ENCODE assay signal across 33 cellular contexts in the genomic region with DNA sequence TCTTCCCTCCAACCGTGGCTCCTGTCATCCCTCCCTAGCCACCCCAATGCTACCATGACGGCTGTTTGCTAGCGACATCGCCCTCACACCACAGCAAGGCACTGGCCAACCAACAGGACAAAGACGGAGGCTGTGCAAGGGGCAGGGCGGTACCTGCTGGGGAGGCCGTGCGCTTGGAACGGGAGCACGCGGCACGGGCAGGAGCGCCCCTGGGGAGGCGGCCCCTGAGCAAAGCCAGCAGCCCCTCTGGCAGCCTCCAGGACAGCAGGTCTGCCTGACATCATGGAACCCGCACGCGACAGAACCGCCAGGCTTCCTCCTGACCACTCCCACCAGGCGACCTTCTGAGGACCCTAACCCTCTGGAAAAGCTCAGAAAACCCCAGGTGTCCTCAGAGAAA.
"Had no signal": no experiment of that assay in that cellular context is flagged by ENCODE, and none has a peak within 500 bp of the region (broad histone marks: within the 10 kb centered on the region; RNA-seq: fewer than 3 reads in every experiment).

No MANE protein-coding gene starts in this region.

- H3K4me3 ChIP-seq: adrenal gland, body of pancreas, esophagus muscularis mucosa, gastrocnemius medialis had no signal

- H3K27me3 ChIP-seq: adrenal gland, body of pancreas, esophagus muscularis mucosa, foreskin keratinocyte, gastrocnemius medialis had no signal

- H3K4me1 Mint-ChIP-seq: activated CD4-positive, alpha-beta T cell treated with anti-CD3 and anti-CD28 coated beads for 36 hours; activated naive CD8-positive, alpha-beta T cell treated with anti-CD3 and anti-CD28 coated beads for 36 hours had no signal

- H3K9me3 Mint-ChIP-seq: activated CD4-positive, alpha-beta memory T cell treated with anti-CD3 and anti-CD28 coated beads for 36 hours; activated CD4-positive, alpha-beta T cell treated with anti-CD3 and anti-CD28 coated beads, Interleukin-2, amount 10 ng/mL, durations not matched to agents 24 days and 14 days; activated naive CD4-positive, alpha-beta T cell treated with anti-CD3 and anti-CD28 coated beads for 36 hours; activated naive CD4-positive, alpha-beta T cell treated with anti-CD3 and anti-CD28 coated beads, Interleukin-2, amount 50 U/mL, for 24 hours; activated naive CD8-positive, alpha-beta T cell treated with anti-CD3 and anti-CD28 coated beads for 36 hours; activated naive CD8-positive, alpha-beta T cell treated with anti-CD3 and anti-CD28 coated beads, Interleukin-2, amount 50 U/mL, for 24 hours; activated T-helper 1 cell treated with anti-CD3 and anti-CD28 coated beads, Interleukin-12 subunit alpha, Interleukin-12 subunit beta, Interleukin-2, Interleukin-4 antibody, amounts not matched to agents 30 ng/mL and 10 ng/mL and 1 ng/mL, durations not matched to agents 14 hours and 24 hours and 36 hours; activated T-helper 2 cell treated with anti-CD3 and anti-CD28 coated beads, Interferon-gamma antibody, Interleukin-2, Interleukin-4, amounts not matched to agents 10 μg/mL and 5 μg/mL and 100 μg/mL, durations not matched to agents 14 hours and 24 hours and 36 hours; effector memory CD8-positive, alpha-beta T cell had no signal

- FAIRE-seq: colon had no signal

- H3K27ac ChIP-seq: adrenal gland, body of pancreas, esophagus muscularis mucosa, foreskin keratinocyte, gastrocnemius medialis had no signal

- H3K9me3 ChIP-seq: adrenal gland, body of pancreas, esophagus muscularis mucosa, gastrocnemius medialis had no signal

- DNase-seq: activated CD4-positive, alpha-beta memory T cell treated with anti-CD3 and anti-CD28 coated beads for 36 hours; activated CD4-positive, alpha-beta T cell treated with anti-CD3 and anti-CD28 coated beads for 36 hours; activated CD4-positive, alpha-beta T cell treated with anti-CD3 and anti-CD28 coated beads, Interleukin-2, amount 10 ng/mL, durations not matched to agents 24 days and 14 days; activated CD4-positive, CD25-positive, alpha-beta regulatory T cell; activated CD4-positive, CD25-positive, alpha-beta regulatory T cell treated with anti-CD3 and anti-CD28 coated beads, Interleukin-2, amount 50 U/mL, for 72 hours; activated CD8-positive, alpha-beta memory T cell treated with anti-CD3 and anti-CD28 coated beads, Interleukin-2, amount 10 ng/mL, durations not matched to agents 7 days and 5 days; activated CD8-positive, alpha-beta memory T cell treated with anti-CD3 and anti-CD28 coated beads, Interleukin-2, amount 50 U/mL, for 4 hours; activated CD8-positive, alpha-beta T cell treated with anti-CD3 and anti-CD28 coated beads, Interleukin-2, amount 10 ng/mL, durations not matched to agents 7 days and 5 days; activated effector memory CD4-positive, alpha-beta T cell treated with anti-CD3 and anti-CD28 coated beads, Interleukin-2, amount 50 U/mL, for 16 hours; activated naive CD4-positive, alpha-beta T cell treated with anti-CD3 and anti-CD28 coated beads for 36 hours; activated naive CD8-positive, alpha-beta T cell treated with anti-CD3 and anti-CD28 coated beads for 36 hours; activated naive CD8-positive, alpha-beta T cell treated with anti-CD3 and anti-CD28 coated beads, Interleukin-2, amount 50 U/mL, for 24 hours; activated T-cell treated with anti-CD3 and anti-CD28 coated beads, Interleukin-2, amount 50 U/mL, for 1 hour; activated T-cell treated with anti-CD3 and anti-CD28 coated beads, Interleukin-2, amount 50 U/mL, for 48 hours; adrenal gland; amygdala; aorta; body of pancreas; caudate nucleus; cortex of kidney; dermis blood vessel endothelial cell; effector CD4-positive, alpha-beta T cell; effector memory CD8-positive, alpha-beta T cell; erythroblast; foreskin keratinocyte; gastrocnemius medialis; glutamatergic neuron; T-helper 2 cell had no signal

- ATAC-seq: activated CD4-positive, alpha-beta T cell treated with anti-CD3 and anti-CD28 coated beads for 36 hours; activated CD8-positive, alpha-beta memory T cell treated with anti-CD3 and anti-CD28 coated beads, Interleukin-2, amount 10 ng/mL, durations not matched to agents 7 days and 5 days; activated CD8-positive, alpha-beta T cell treated with anti-CD3 and anti-CD28 coated beads, Interleukin-2, amount 10 ng/mL, durations not matched to agents 7 days and 5 days; activated naive CD8-positive, alpha-beta T cell treated with anti-CD3 and anti-CD28 coated beads, Interleukin-2, amount 50 U/mL, for 24 hours; body of pancreas; effector memory CD8-positive, alpha-beta T cell; foreskin keratinocyte; gastrocnemius medialis had no signal

- H3K27ac Mint-ChIP-seq: activated CD4-positive, alpha-beta memory T cell treated with anti-CD3 and anti-CD28 coated beads for 36 hours; activated CD4-positive, alpha-beta T cell treated with anti-CD3 and anti-CD28 coated beads for 36 hours; activated CD4-positive, alpha-beta T cell treated with anti-CD3 and anti-CD28 coated beads, Interleukin-2, amount 10 ng/mL, durations not matched to agents 24 days and 14 days; activated CD8-positive, alpha-beta memory T cell treated with anti-CD3 and anti-CD28 coated beads, Interleukin-2, amount 10 ng/mL, durations not matched to agents 7 days and 5 days; activated CD8-positive, alpha-beta T cell treated with anti-CD3 and anti-CD28 coated beads, Interleukin-2, amount 10 ng/mL, durations not matched to agents 7 days and 5 days; activated naive CD4-positive, alpha-beta T cell treated with anti-CD3 and anti-CD28 coated beads for 36 hours; activated naive CD4-positive, alpha-beta T cell treated with anti-CD3 and anti-CD28 coated beads, Interleukin-2, amount 50 U/mL, for 24 hours; activated naive CD8-positive, alpha-beta T cell treated with anti-CD3 and anti-CD28 coated beads for 36 hours; activated naive CD8-positive, alpha-beta T cell treated with anti-CD3 and anti-CD28 coated beads, Interleukin-2, amount 50 U/mL, for 24 hours; activated T-helper 1 cell treated with anti-CD3 and anti-CD28 coated beads, Interleukin-12 subunit alpha, Interleukin-12 subunit beta, Interleukin-2, Interleukin-4 antibody, amounts not matched to agents 30 ng/mL and 10 ng/mL and 1 ng/mL, durations not matched to agents 14 hours and 24 hours and 36 hours; activated T-helper 2 cell treated with anti-CD3 and anti-CD28 coated beads, Interferon-gamma antibody, Interleukin-2, Interleukin-4, amounts not matched to agents 10 μg/mL and 5 μg/mL and 100 μg/mL, durations not matched to agents 14 hours and 24 hours and 36 hours; effector memory CD8-positive, alpha-beta T cell had no signal

- H3K4me3 Mint-ChIP-seq: activated CD4-positive, alpha-beta memory T cell treated with anti-CD3 and anti-CD28 coated beads for 36 hours; activated CD4-positive, alpha-beta T cell treated with anti-CD3 and anti-CD28 coated beads for 36 hours; activated CD4-positive, alpha-beta T cell treated with anti-CD3 and anti-CD28 coated beads, Interleukin-2, amount 10 ng/mL, durations not matched to agents 24 days and 14 days; activated CD8-positive, alpha-beta memory T cell treated with anti-CD3 and anti-CD28 coated beads, Interleukin-2, amount 10 ng/mL, durations not matched to agents 7 days and 5 days; activated CD8-positive, alpha-beta T cell treated with anti-CD3 and anti-CD28 coated beads, Interleukin-2, amount 10 ng/mL, durations not matched to agents 7 days and 5 days; activated naive CD4-positive, alpha-beta T cell treated with anti-CD3 and anti-CD28 coated beads for 36 hours; activated naive CD4-positive, alpha-beta T cell treated with anti-CD3 and anti-CD28 coated beads, Interleukin-2, amount 50 U/mL, for 24 hours; activated naive CD8-positive, alpha-beta T cell treated with anti-CD3 and anti-CD28 coated beads for 36 hours; activated naive CD8-positive, alpha-beta T cell treated with anti-CD3 and anti-CD28 coated beads, Interleukin-2, amount 50 U/mL, for 24 hours; activated T-helper 1 cell treated with anti-CD3 and anti-CD28 coated beads, Interleukin-12 subunit alpha, Interleukin-12 subunit beta, Interleukin-2, Interleukin-4 antibody, amounts not matched to agents 30 ng/mL and 10 ng/mL and 1 ng/mL, durations not matched to agents 14 hours and 24 hours and 36 hours; effector memory CD8-positive, alpha-beta T cell had no signal

- H3K4me1 ChIP-seq: adrenal gland, body of pancreas had no signal

- H3K27me3 Mint-ChIP-seq: activated CD4-positive, alpha-beta memory T cell treated with anti-CD3 and anti-CD28 coated beads for 36 hours; activated CD4-positive, alpha-beta T cell treated with anti-CD3 and anti-CD28 coated beads for 36 hours; activated CD4-positive, alpha-beta T cell treated with anti-CD3 and anti-CD28 coated beads, Interleukin-2, amount 10 ng/mL, durations not matched to agents 24 days and 14 days; activated CD8-positive, alpha-beta memory T cell treated with anti-CD3 and anti-CD28 coated beads, Interleukin-2, amount 10 ng/mL, durations not matched to agents 7 days and 5 days; activated naive CD4-positive, alpha-beta T cell treated with anti-CD3 and anti-CD28 coated beads, Interleukin-2, amount 50 U/mL, for 24 hours; activated naive CD8-positive, alpha-beta T cell treated with anti-CD3 and anti-CD28 coated beads for 36 hours; activated naive CD8-positive, alpha-beta T cell treated with anti-CD3 and anti-CD28 coated beads, Interleukin-2, amount 50 U/mL, for 24 hours; effector memory CD8-positive, alpha-beta T cell had no signal
